ENCODE assay signal across 20 cellular contexts in the genomic region with DNA sequence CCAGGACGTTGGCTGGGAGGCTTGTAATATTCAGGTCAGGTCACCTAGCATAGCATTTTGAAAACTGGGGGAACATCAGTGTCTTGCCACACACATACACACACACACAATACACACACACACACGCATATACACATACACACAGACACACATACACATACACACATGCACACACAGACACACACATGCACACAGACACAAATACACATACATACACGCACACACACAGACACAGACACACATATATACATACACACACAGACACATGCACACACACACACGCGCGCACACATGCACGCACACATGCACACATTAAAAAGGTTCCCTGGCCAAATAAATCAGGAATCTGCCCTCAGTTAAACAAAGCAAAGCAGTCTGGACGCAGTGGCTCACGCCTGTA. TPM values are rescaled to one million over a fixed set of nuclear protein-coding genes. Genes with fewer than 3 reads are reported as not detected.
DNase-seq lines count a peak whose midpoint lies in the region; ATAC-seq, FAIRE-seq and TF ChIP-seq lines count a peak whose summit lies in the region.
"Had no signal": no experiment of that assay in that cellular context is flagged by ENCODE, and none has a peak within 500 bp of the region (broad histone marks: within the 10 kb centered on the region; RNA-seq: fewer than 3 reads in every experiment).

No MANE protein-coding gene starts in this region.

- H3K4me2 ChIP-seq in K562 (ENCODE audit: insufficient read depth, low read length), result no peak overlapping the region
- no peak overlapping the region for H3K4me2 ChIP-seq in osteoblast (ENCODE audit: insufficient read depth, low read length)
- H3K4me2 ChIP-seq: BLaER1 had no signal

- WGBS in K562 (ENCODE audit: insufficient coverage, low coverage, missing lambda C conversion rate), result 57% methylated on average over 9 of the region's 9 CpGs

- TF ChIP-seq POLR2A in GM12892 (IDR thresholded peaks at IDR 0.05; ENCODE audit: low read depth, low read length) (no peak), K562 (conservative IDR thresholded peaks at IDR 0.05) (no peak)

- FAIRE-seq in GM12892 (lab: Jason Lieb, UNC) (peak; percentile 60), K562 (lab: Jason Lieb, UNC) (no peak)
- FAIRE-seq: GM19239 had no signal

- TF ChIP-seq RAD21 in K562 (CRISPR knock-in tag; conservative IDR thresholded peaks at IDR 0.05 in 1 of 2, IDR thresholded peaks at IDR 0.05 in 1 of 2), result no peak

- TF ChIP-seq EP300 in K562 (IDR thresholded peaks at IDR 0.05; ENCODE audit: low read length), result no peak

- in situ Hi-C loops in K562 (cut with MboI), result loop anchor here (10.0 kb wide), 1 partner anchor 165 kb away; the partner anchor contains the start of gene ARFGAP2

- intact Hi-C loops in left ventricle myocardium inferior (cut with micrococcal nuclease), result no loop called here
- intact Hi-C loops in left ventricle myocardium superior (cut with micrococcal nuclease), result no loop called here
- intact Hi-C loops in K562 (cut with micrococcal nuclease), result no loop called here

- no peak overlapping the region for H2AFZ ChIP-seq in K562 (ENCODE audit: low read depth, low read length)
- H2AFZ ChIP-seq in osteoblast (ENCODE audit: low read length), result no peak overlapping the region

- no peaks in the 10 kb centered on the region for H4K20me1 ChIP-seq in K562 (replicated peaks; ENCODE audit: control insufficient read depth, insufficient read depth, low read length)
- H4K20me1 ChIP-seq in osteoblast (ENCODE audit: insufficient read depth, low read length), result no peaks in the 10 kb centered on the region
- H4K20me1 ChIP-seq: BLaER1 had no signal

- no TSS peak for BruUV-seq in K562 (replicated peaks; lab: Mats Ljungman, UMichigan)

- TF ChIP-seq CTCF in left ventricle myocardium inferior (IDR thresholded peaks at IDR 0.05; ENCODE audit: borderline replicate concordance) (no peak), K562 (IDR thresholded peaks at IDR 0.05 in 2 of 3, conservative IDR thresholded peaks at IDR 0.05 in 1 of 3; ENCODE audit: insufficient read depth in 2 of 3, low read depth in 1 of 3, low read length in 3 of 3) (no peak), osteoblast (IDR thresholded peaks at IDR 0.05; ENCODE audit: extremely low read depth, low read depth, low read length) (no peak)

- peaks cover 78% of the 10 kb centered on the region for H3K36me3 ChIP-seq in left ventricle myocardium inferior
- H3K36me3 ChIP-seq in K562 (ENCODE audit: control insufficient read depth, insufficient read depth, low read length), result no peaks in the 10 kb centered on the region
- no peaks in the 10 kb centered on the region for H3K36me3 ChIP-seq in osteoblast (ENCODE audit: insufficient read depth, low read length)
- H3K36me3 ChIP-seq: BLaER1, HAP-1 had no signal

- POLR2A ChIA-PET in K562 (lab: Yijun Ruan, JAX), result interaction anchor here (0.6 kb wide), 1 partner anchor 578 kb away, joined by 4 read pairs; no protein-coding TSS in a partner anchor

- DNase-seq in left ventricle myocardium inferior (no peak), left ventricle myocardium superior (no peak), GM12892 (ENCODE audit: insufficient read length) (no peak), K562 (ENCODE audit: extremely low read depth in 1 of 4, low spot score in 3 of 4) (no peak), osteoblast (ENCODE audit: insufficient read length, low spot score, missing footprints) (peak; percentile 27), NCI-H774 (lab: John Stamatoyannopoulos, UW) (no peak), NCI-H524 (lab: John Stamatoyannopoulos, UW) (no peak)
- DNase-seq: 8988T; AML-193; Caco-2; CD8-positive, alpha-beta memory T cell; DND-41; GDM1; GOT3; HFFc6 had no signal

- no peaks in the 10 kb centered on the region for H3K9me3 ChIP-seq in left ventricle myocardium inferior (replicated peaks)
- H3K9me3 ChIP-seq in K562 (replicated peaks; ENCODE audit: control insufficient read depth, insufficient read depth, low read depth, low read length), result no peaks in the 10 kb centered on the region
- H3K9me3 ChIP-seq in osteoblast (ENCODE audit: low read depth, low read length), result no peaks in the 10 kb centered on the region
- H3K9me3 ChIP-seq: BLaER1, Caco-2, HAP-1 had no signal

- H3K9ac ChIP-seq in K562 (ENCODE audit: insufficient read depth in 1 of 2, low read depth in 2 of 2, low read length in 2 of 2), result no peak overlapping the region

- H3K4me1 ChIP-seq in left ventricle myocardium inferior (peaks cover 90% of the 10 kb centered on the region), K562 (replicated peaks in 1 of 2; ENCODE audit: control insufficient read depth in 2 of 2, insufficient read depth in 2 of 2, low read length in 2 of 2) (peaks cover 6 to 51% of the 10 kb centered on the region in 2 experiments; a peak in 3 of 5 replicates), osteoblast (ENCODE audit: insufficient read depth, low read length) (no peaks in the 10 kb centered on the region)
- H3K4me1 ChIP-seq: HAP-1 had no signal

- H3K27ac ChIP-seq in left ventricle myocardium inferior (replicated peaks), result peak overlapping the region; percentile 97
- no peak overlapping the region for H3K27ac ChIP-seq in K562 (ENCODE audit: extremely low read depth, low read depth, low read length)
- no peak overlapping the region for H3K27ac ChIP-seq in osteoblast (ENCODE audit: low read depth, low read length)
- H3K27ac ChIP-seq: BLaER1 had no signal

- CTCF ChIA-PET in K562 (lab: Yijun Ruan, JAX; ENCODE audit: low intra/inter-chr PET ratio), result no interaction called here

- peaks cover 2% of the 10 kb centered on the region for H3K9me1 ChIP-seq in K562 (ENCODE audit: control insufficient read depth, insufficient read depth, low read length)

- no peaks in the 10 kb centered on the region for H3K27me3 ChIP-seq in left ventricle myocardium inferior (ENCODE audit: low read depth)
- peaks cover 4 to 20% of the 10 kb centered on the region in 2 experiments; a peak in 3 of 5 replicates for H3K27me3 ChIP-seq in K562 (ENCODE audit: control insufficient read depth in 2 of 2, insufficient read depth in 2 of 2, low read length in 2 of 2)
- H3K27me3 ChIP-seq in osteoblast (ENCODE audit: insufficient read depth, low read length), result no peaks in the 10 kb centered on the region
- H3K27me3 ChIP-seq: BLaER1 had no signal

- H3K79me2 ChIP-seq in K562 (ENCODE audit: control insufficient read depth, insufficient read depth, low read length) (no peaks in the 10 kb centered on the region), osteoblast (ENCODE audit: insufficient read depth, low read length) (no peaks in the 10 kb centered on the region)

- ATAC-seq in left ventricle myocardium superior, result no peak
- no peak for ATAC-seq in K562
- no peak for ATAC-seq in GM18858 (IDR thresholded peaks at IDR 0.05; ENCODE audit: unreplicated experiment)

- H3K4me3 ChIP-seq in left ventricle myocardium inferior (peak overlapping the region; percentile 77), K562 (no peak overlapping the region), osteoblast (ENCODE audit: insufficient read depth, low read length) (no peak overlapping the region)
- H3K4me3 ChIP-seq: BLaER1, HAP-1 had no signal

TF ChIP-seq in K562, 482 proteins besides CTCF, POLR2A, EP300 and RAD21 (continues in another document):
- no peak for TF ChIP-seq ZNF134 (CRISPR knock-in tag; conservative IDR thresholded peaks at IDR 0.05)

RNA-seq across cellular contexts. Expression of gene MYBPC3, which starts 12.5 kb away (rescaled TPM):
- 2,538 TPM for total RNA-seq in left ventricle myocardium inferior
- 2,596 TPM for total RNA-seq in left ventricle myocardium superior
- not detected for polyA plus RNA-seq in GM12892 (2012; ENCODE audit: missing spikeins)
- total RNA-seq in K562 (2011; cell fraction: chromatin; rRNA removed; ENCODE audit: low replicate concordance), result 0.12 TPM in 1 of 2 replicates, not detected in the other
- total RNA-seq in K562 (2011; cell fraction: nucleolus; rRNA removed), result 0.13 TPM in 1 of 2 replicates, not detected in the other
- 0.07 TPM in 1 of 2 replicates, not detected in the other for total RNA-seq in K562 (2011; cell fraction: nucleoplasm; rRNA removed)
- total RNA-seq in K562 (2014; rRNA removed), result not detected in 2 replicates
- not detected in 2 replicates for total RNA-seq in K562 (2014; rRNA removed; fragmentation: Illumina TruSeq; extraction: Trizol)
- total RNA-seq in K562 (2015; rRNA removed; fragmentation: Illumina TruSeq; extraction: Trizol), result not detected in 2 replicates
- not detected in 2 replicates for total RNA-seq in K562 (2021)
- polyA plus RNA-seq in K562 (2011; rRNA removed), result 0.07 TPM in 1 of 2 replicates, not detected in the other
- 0.03 and 0.04 TPM in 2 replicates for polyA plus RNA-seq in K562 (2011; cell fraction: cytosol; rRNA removed)
- polyA plus RNA-seq in K562 (2011; cell fraction: nucleus; rRNA removed), result 0.13 and 0.31 TPM in 2 replicates
- 0.06 TPM in 1 of 2 replicates, not detected in the other for polyA plus RNA-seq in K562 (2012)
- polyA plus RNA-seq in K562 (2014; fragmentation: Illumina TruSeq; extraction: Trizol), result not detected in 2 replicates
- polyA plus RNA-seq in K562 (2014; fragmentation: Nextera tagmentation; extraction: Ambion mirVana), result not detected
- 0.01 TPM in 1 of 2 replicates, not detected in the other for polyA plus RNA-seq in K562 (2014; rRNA removed)
- not detected in 2 replicates for polyA minus RNA-seq in K562 (2011; rRNA and poly(A)+ RNA removed)
- not detected in 2 replicates for polyA minus RNA-seq in K562 (2011; cell fraction: cytosol; rRNA and poly(A)+ RNA removed)
- not detected in 2 replicates for polyA minus RNA-seq in K562 (2011; cell fraction: nucleus; rRNA and poly(A)+ RNA removed)
- not detected in 2 replicates for total RNA-seq in osteoblast
- total RNA-seq: Caco-2; CD8-positive, alpha-beta memory T cell; HFFc6; HT1080 had no signal
- polyA plus RNA-seq: CD8-positive, alpha-beta memory T cell had no signal

RNA-seq across cellular contexts. Expression of gene SPI1, which starts 38.3 kb away (rescaled TPM):
- total RNA-seq in left ventricle myocardium inferior (8.3 TPM), left ventricle myocardium superior (11.2 TPM), K562 (2014; rRNA removed) (23.4 and 32.6 TPM in 2 replicates), K562 (2014; rRNA removed; fragmentation: Illumina TruSeq; extraction: Trizol) (2.8 and 3.2 TPM in 2 replicates), K562 (2015; rRNA removed; fragmentation: Illumina TruSeq; extraction: Trizol) (10.3 and 12.5 TPM in 2 replicates), K562 (2021) (30.7 and 33.7 TPM in 2 replicates), osteoblast (not detected in 2 replicates)
- polyA plus RNA-seq in GM12892 (2012; ENCODE audit: missing spikeins), result 5.5 TPM
- 12.0 and 16.1 TPM in 2 replicates for total RNA-seq in K562 (2011; cell fraction: chromatin; rRNA removed; ENCODE audit: low replicate concordance)
- 11.0 and 11.2 TPM in 2 replicates for total RNA-seq in K562 (2011; cell fraction: nucleolus; rRNA removed)
- 18.0 and 31.5 TPM in 2 replicates for total RNA-seq in K562 (2011; cell fraction: nucleoplasm; rRNA removed)
- polyA plus RNA-seq in K562 (2011; rRNA removed) (8.6 and 28.6 TPM in 2 replicates), K562 (2014; fragmentation: Illumina TruSeq; extraction: Trizol) (16.0 and 32.1 TPM in 2 replicates), K562 (2014; fragmentation: Nextera tagmentation; extraction: Ambion mirVana) (under 1 TPM; 0.10 to 0.11 TPM), K562 (2014; rRNA removed) (16.2 and 21.9 TPM in 2 replicates)
- 28.0 and 35.1 TPM in 2 replicates for polyA plus RNA-seq in K562 (2011; cell fraction: cytosol; rRNA removed)
- 24.3 and 25.6 TPM in 2 replicates for polyA plus RNA-seq in K562 (2011; cell fraction: nucleus; rRNA removed)
- 20.6 and 54.3 TPM in 2 replicates for polyA plus RNA-seq in K562 (2012)
- polyA minus RNA-seq in K562 (2011; rRNA and poly(A)+ RNA removed), result 21.0 and 25.6 TPM in 2 replicates
- 22.7 and 32.9 TPM in 2 replicates for polyA minus RNA-seq in K562 (2011; cell fraction: cytosol; rRNA and poly(A)+ RNA removed)
- 6.5 and 12.0 TPM in 2 replicates for polyA minus RNA-seq in K562 (2011; cell fraction: nucleus; rRNA and poly(A)+ RNA removed)
- total RNA-seq: Caco-2, HFFc6, HT1080 had no signal
- polyA plus RNA-seq: CD8-positive, alpha-beta memory T cell had no signal

Comparison
In these comparisons a context has a peak if more than half of its experiments do, and no peak if none do; other contexts are left out.
1. RNA of gene MYBPC3, which starts 12.5 kb away (total RNA-seq): 2,596 TPM in left ventricle myocardium superior (single experiment) and 2,538 TPM in left ventricle myocardium inferior (single experiment); 0.07 to 0.13 TPM in K562 and not detected in osteoblast; every median in the first group is over 1,000 times any median in the second.